ENCODE assay signal across 6 cellular contexts in the genomic region with DNA sequence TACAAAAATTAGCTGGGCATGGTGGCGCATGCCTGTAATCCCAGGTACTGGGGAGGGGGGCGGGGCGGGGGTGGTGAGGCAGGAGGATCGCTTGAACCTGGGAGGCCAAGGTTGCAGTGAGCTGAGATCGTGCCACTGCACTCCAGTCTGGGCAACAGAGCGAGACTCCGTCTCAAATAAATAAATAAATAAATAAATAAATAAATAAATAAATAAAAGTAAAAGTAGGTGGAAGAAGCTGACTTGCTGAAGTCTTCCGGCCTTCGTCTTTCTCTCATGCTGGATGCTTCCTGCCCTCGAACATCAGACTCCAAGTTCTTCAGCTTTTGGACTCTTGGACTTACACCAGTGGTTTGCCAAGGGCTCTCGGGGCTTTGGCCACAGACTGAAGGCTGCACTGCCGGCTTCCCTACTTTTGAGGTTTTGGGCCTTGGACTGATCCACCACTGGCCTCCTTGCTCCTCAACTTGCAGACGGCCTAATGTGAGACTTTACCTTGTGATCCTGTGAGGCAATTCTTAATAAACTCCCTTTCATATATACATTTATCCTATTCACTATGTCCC. TPM values are rescaled to one million over a fixed set of nuclear protein-coding genes. Genes with fewer than 3 reads are reported as not detected.
DNase-seq lines count a peak whose midpoint lies in the region; ATAC-seq and TF ChIP-seq lines count a peak whose summit lies in the region.
"Not testable (repeated sequence)": the region's sequence is repeated elsewhere in the genome, so short reads cannot be mapped to it uniquely, and the experiment has no call there.

No MANE protein-coding gene starts in this region.

- H3K4me1 Mint-ChIP-seq in activated T-cell treated with anti-CD3 and anti-CD28 coated beads, Interleukin-2, amount 50 U/mL, for 72 hours (ENCODE audit: low read depth): peaks cover 16% of the 10 kb centered on the region

- DNase-seq in AG09309 (ENCODE audit: low read depth); LNCaP clone FGC (ENCODE audit: low read depth); activated T-cell treated with anti-CD3 and anti-CD28 coated beads, Interleukin-2, amount 50 U/mL, for 72 hours; lower leg skin (ENCODE audit: low spot score in 2 of 2); gastrocnemius medialis: not testable (repeated sequence)

- peak overlapping the region; percentile 97 to 98 for H3K4me3 Mint-ChIP-seq in activated T-cell treated with anti-CD3 and anti-CD28 coated beads, Interleukin-2, amount 50 U/mL, for 72 hours

- H3K9me3 ChIP-seq in endocrine pancreas (ENCODE audit: control insufficient read depth, low read length); gastrocnemius medialis: not testable (repeated sequence)

- not testable (repeated sequence) for H3K36me3 ChIP-seq in endocrine pancreas (ENCODE audit: control insufficient read depth, insufficient read depth, low read length)
- H3K36me3 ChIP-seq in gastrocnemius medialis: peaks cover 0 to 21% of the 10 kb centered on the region in 2 donors

- peak overlapping the region; percentile 95 for H3K27ac Mint-ChIP-seq in activated T-cell treated with anti-CD3 and anti-CD28 coated beads, Interleukin-2, amount 50 U/mL, for 72 hours

- not testable (repeated sequence) for H3K36me3 Mint-ChIP-seq in activated T-cell treated with anti-CD3 and anti-CD28 coated beads, Interleukin-2, amount 50 U/mL, for 72 hours (ENCODE audit: insufficient read depth in 2 of 2)

- H3K27ac ChIP-seq in gastrocnemius medialis: peak overlapping the region; percentile 95 to 99 (median 98)

- intact Hi-C loops in lower leg skin (cut with DNase I; ENCODE audit: low total_unique reads): not testable (repeated sequence)
- intact Hi-C loops in gastrocnemius medialis (cut with DNase I; ENCODE audit: low total_unique reads): loop anchor here (10.0 kb wide), 2 partner anchors 369 to 551 kb away; a partner anchor contains a TSS

- H3K4me3 ChIP-seq in AG09309 (ENCODE audit: control insufficient read depth, low read depth, low read length): peak overlapping the region; percentile 74
- H3K4me3 ChIP-seq in LNCaP clone FGC (ENCODE audit: low read depth, low read length): peak overlapping the region; percentile 68
- H3K4me3 ChIP-seq in endocrine pancreas (ENCODE audit: control insufficient read depth, insufficient read depth, low read length): peak overlapping the region; percentile 62
- H3K4me3 ChIP-seq in lower leg skin (ENCODE audit: low read depth, poor library complexity, severe bottlenecking): peak overlapping the region; percentile 62
- peak overlapping the region; percentile 70 to 88 (median 80) for H3K4me3 ChIP-seq in gastrocnemius medialis

- not testable (repeated sequence) for H3K9me3 Mint-ChIP-seq in activated T-cell treated with anti-CD3 and anti-CD28 coated beads, Interleukin-2, amount 50 U/mL, for 72 hours

- H3K27me3 ChIP-seq in endocrine pancreas (ENCODE audit: control insufficient read depth, insufficient read depth, low read length); gastrocnemius medialis: not testable (repeated sequence)

- in situ Hi-C loops in gastrocnemius medialis (cut with MboI; ENCODE audit: low sequenced_read_pairs in 4 of 4): not testable (repeated sequence)

- not testable (repeated sequence) for H3K27me3 Mint-ChIP-seq in activated T-cell treated with anti-CD3 and anti-CD28 coated beads, Interleukin-2, amount 50 U/mL, for 72 hours (ENCODE audit: low read depth)

- H3K4me1 ChIP-seq in endocrine pancreas (ENCODE audit: control insufficient read depth, insufficient read depth, low read length): not testable (repeated sequence)
- peaks cover 44 to 48% of the 10 kb centered on the region in 2 donors for H3K4me1 ChIP-seq in gastrocnemius medialis

- peak overlapping the region; percentile 45 for H3K9ac ChIP-seq in endocrine pancreas (ENCODE audit: control insufficient read depth, insufficient read depth, low read length)

- not testable (repeated sequence) for ATAC-seq in activated T-cell treated with anti-CD3 and anti-CD28 coated beads, Interleukin-2, amount 50 U/mL, for 72 hours (replicated peaks in 1 of 2); gastrocnemius medialis

- TF ChIP-seq CTCF in AG09309 (IDR thresholded peaks at IDR 0.05; ENCODE audit: control insufficient read depth, insufficient read depth, low read depth, low read length, missing control alignments); LNCaP clone FGC (IDR thresholded peaks at IDR 0.05; ENCODE audit: control insufficient read depth, extremely low read depth, insufficient read depth); lower leg skin (IDR thresholded peaks at IDR 0.05); gastrocnemius medialis (IDR thresholded peaks at IDR 0.05 in 4 of 5, conservative IDR thresholded peaks at IDR 0.05 in 1 of 5): not testable (repeated sequence)

- TF ChIP-seq POLR2A in lower leg skin (IDR thresholded peaks at IDR 0.05); gastrocnemius medialis (IDR thresholded peaks at IDR 0.05): not testable (repeated sequence)

- 63 to 68% methylated on average over 13 of the region's 13 CpGs for WGBS in lower leg skin, 2 donors

RNA-seq across cellular contexts. Expression of a gene that starts 0.6 kb away (rescaled TPM):
- 1 to 10 TPM; 5.9 to 7.3 TPM for total RNA-seq in activated T-cell treated with anti-CD3 and anti-CD28 coated beads, Interleukin-2, amount 50 U/mL, for 72 hours
- total RNA-seq in lower leg skin: 10 to 100 TPM in 1 of 4 donors, 1 to 10 TPM in 3; 2.8 to 11.0 (median 5.8) TPM
- total RNA-seq in gastrocnemius medialis: 10 to 100 TPM; 17.7 to 90.1 (median 54.5) TPM

RNA-seq across cellular contexts. Expression of a gene that starts 8.0 kb away (rescaled TPM):
- 10 to 100 TPM; 46.7 to 50.7 TPM for total RNA-seq in activated T-cell treated with anti-CD3 and anti-CD28 coated beads, Interleukin-2, amount 50 U/mL, for 72 hours
- total RNA-seq in lower leg skin: 10 to 100 TPM; 15.6 to 22.3 (median 18.7) TPM
- 10 to 100 TPM; 14.7 to 30.9 (median 18.9) TPM for total RNA-seq in gastrocnemius medialis

RNA-seq across cellular contexts. Expression of a gene that starts 34.0 kb away (rescaled TPM):
- 100 to 1,000 TPM; 261 to 319 TPM for total RNA-seq in activated T-cell treated with anti-CD3 and anti-CD28 coated beads, Interleukin-2, amount 50 U/mL, for 72 hours
- total RNA-seq in lower leg skin (100 to 1,000 TPM; 118 to 156 (median 150) TPM), gastrocnemius medialis (100 to 1,000 TPM; 211 to 359 (median 271) TPM)

RNA-seq across cellular contexts. Expression of a gene that starts 36.3 kb away (rescaled TPM):
- total RNA-seq in activated T-cell treated with anti-CD3 and anti-CD28 coated beads, Interleukin-2, amount 50 U/mL, for 72 hours: 1 to 10 TPM in 1 of 2 donors, under 1 TPM in 1; 0.44 to 1.1 TPM
- not detected for total RNA-seq in lower leg skin
- total RNA-seq in gastrocnemius medialis: under 1 TPM in 1 of 4 donors, not detected in 3; 0.83 TPM

RNA-seq across cellular contexts. Expression of a gene that starts 42.0 kb away (rescaled TPM):
- 10 to 100 TPM; 61.8 to 72.7 TPM for total RNA-seq in activated T-cell treated with anti-CD3 and anti-CD28 coated beads, Interleukin-2, amount 50 U/mL, for 72 hours
- total RNA-seq in lower leg skin: 10 to 100 TPM in 3 of 4 donors, 1 to 10 TPM in 1; 9.9 to 23.1 (median 17.9) TPM
- 10 to 100 TPM; 29.6 to 75.0 (median 42.8) TPM for total RNA-seq in gastrocnemius medialis
